In the genomic region with DNA sequence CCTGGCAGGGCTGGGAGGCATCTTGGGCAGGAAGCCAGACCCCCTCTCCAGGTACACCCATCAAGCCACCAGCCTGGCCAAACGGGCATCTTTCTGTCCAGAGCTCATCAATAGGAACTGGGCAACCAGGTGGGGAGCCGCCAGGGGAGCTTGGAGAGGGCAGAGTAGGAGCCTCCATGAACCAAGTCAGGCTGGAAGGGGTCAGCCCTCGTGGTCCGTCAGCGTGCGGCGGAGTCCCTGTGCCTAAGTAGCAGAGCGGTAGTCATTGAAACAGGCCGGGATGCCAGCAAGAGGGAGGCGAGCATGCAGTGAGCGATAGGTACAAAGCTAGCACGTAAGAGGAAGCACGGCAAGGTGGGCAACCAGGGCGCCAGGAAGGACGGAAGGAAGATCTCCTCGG, we compare ENCODE assay signal across 16 cellular contexts. TPM values are rescaled to one million over a fixed set of nuclear protein-coding genes. Genes with fewer than 3 reads are reported as not detected.
DNase-seq lines count a peak whose midpoint lies in the region; ATAC-seq and TF ChIP-seq lines count a peak whose summit lies in the region.
"Had no signal": no experiment of that assay in that cellular context is flagged by ENCODE, and none has a peak within 500 bp of the region (broad histone marks: within the 10 kb centered on the region; RNA-seq: fewer than 3 reads in every experiment).

No MANE protein-coding gene starts in this region.

- ATAC-seq in activated CD8-positive, alpha-beta memory T cell treated with anti-CD3 and anti-CD28 coated beads, Interleukin-2, amount 10 ng/mL, durations not matched to agents 7 days and 5 days = no peak
- ATAC-seq in WTC11 = no peak
- no peak for ATAC-seq in GM21390 (IDR thresholded peaks at IDR 0.05; ENCODE audit: unreplicated experiment)
- ATAC-seq: esophagus mucosa had no signal

- H3K36me3 ChIP-seq in skeletal muscle satellite cell (ENCODE audit: insufficient read depth, low read length) = peaks cover 21% of the 10 kb centered on the region

- H3K4me2 ChIP-seq in skeletal muscle satellite cell (ENCODE audit: low read length) = peak overlapping the region; percentile 99

- H3K27ac Mint-ChIP-seq in activated CD8-positive, alpha-beta memory T cell treated with anti-CD3 and anti-CD28 coated beads, Interleukin-2, amount 10 ng/mL, durations not matched to agents 7 days and 5 days = no peak overlapping the region
- H3K27ac Mint-ChIP-seq in WTC11 (no peak overlapping the region), glutamatergic neuron (ENCODE audit: unreplicated experiment) (no peak overlapping the region)

- POLR2A ChIA-PET in WTC11 (lab: Charles Lee) = no interaction called here

- peak overlapping the region; percentile 85 for H3K4me3 ChIP-seq in skeletal muscle satellite cell (ENCODE audit: low read length)

- H3K4me1 Mint-ChIP-seq in activated CD8-positive, alpha-beta memory T cell treated with anti-CD3 and anti-CD28 coated beads, Interleukin-2, amount 10 ng/mL, durations not matched to agents 7 days and 5 days = peaks cover 35% of the 10 kb centered on the region
- H3K4me1 Mint-ChIP-seq in WTC11 (peaks cover 21% of the 10 kb centered on the region), glutamatergic neuron (ENCODE audit: low read depth, unreplicated experiment) (peaks cover 3% of the 10 kb centered on the region)

- peak overlapping the region; percentile 35 for H3K4me3 Mint-ChIP-seq in activated CD8-positive, alpha-beta memory T cell treated with anti-CD3 and anti-CD28 coated beads, Interleukin-2, amount 10 ng/mL, durations not matched to agents 7 days and 5 days
- peak overlapping the region; percentile 72 for H3K4me3 Mint-ChIP-seq in WTC11
- H3K4me3 Mint-ChIP-seq in glutamatergic neuron (ENCODE audit: unreplicated experiment) = peak overlapping the region; percentile 74

- peaks cover 5% of the 10 kb centered on the region for H3K9me3 Mint-ChIP-seq in activated CD8-positive, alpha-beta memory T cell treated with anti-CD3 and anti-CD28 coated beads, Interleukin-2, amount 10 ng/mL, durations not matched to agents 7 days and 5 days (ENCODE audit: low read depth)
- H3K9me3 Mint-ChIP-seq in WTC11 (peaks cover 24% of the 10 kb centered on the region), glutamatergic neuron (ENCODE audit: unreplicated experiment) (peaks cover 23% of the 10 kb centered on the region)

- no peaks in the 10 kb centered on the region for H3K27me3 Mint-ChIP-seq in activated CD8-positive, alpha-beta memory T cell treated with anti-CD3 and anti-CD28 coated beads, Interleukin-2, amount 10 ng/mL, durations not matched to agents 7 days and 5 days
- H3K27me3 Mint-ChIP-seq in WTC11 (ENCODE audit: low read depth) (peaks cover 8% of the 10 kb centered on the region), glutamatergic neuron (ENCODE audit: unreplicated experiment) (peaks cover 13% of the 10 kb centered on the region)

- TF ChIP-seq CTCF in WTC11 (IDR thresholded peaks at IDR 0.05) (no peak), glutamatergic neuron (IDR thresholded peaks at IDR 0.05; ENCODE audit: partially characterized antibody, unreplicated experiment) (no peak)

- no peaks in the 10 kb centered on the region for H3K9me3 ChIP-seq in skeletal muscle satellite cell (replicated peaks; ENCODE audit: low read length)
- H3K9me3 ChIP-seq: left ventricle myocardium inferior had no signal

- DNase-seq in activated CD8-positive, alpha-beta memory T cell treated with anti-CD3 and anti-CD28 coated beads, Interleukin-2, amount 10 ng/mL, durations not matched to agents 7 days and 5 days = no peak
- no peak for DNase-seq in activated CD8-positive, alpha-beta memory T cell treated with anti-CD3 and anti-CD28 coated beads, Interleukin-2, amount 50 U/mL, for 48 hours
- DNase-seq in WTC11 (ENCODE audit: low spot score) = no peak
- no peak for DNase-seq in glutamatergic neuron
- DNase-seq in cerebellum (ENCODE audit: low spot score) = no peak
- DNase-seq in MV-4-11 (lab: John Stamatoyannopoulos, UW) = no peak
- DNase-seq: activated naive CD4-positive, alpha-beta T cell treated with anti-CD3 and anti-CD28 coated beads, Interleukin-2, amount 50 U/mL, for 16 hours; DMS53; hippocampal formation; left ventricle myocardium inferior; NCI-H2171 treated with DMSO at 0.1 percent for 48 hours; occipital lobe had no signal

- H3K9ac ChIP-seq in skeletal muscle satellite cell (ENCODE audit: low read depth, low read length) = no peak overlapping the region

- H3K27me3 ChIP-seq in skeletal muscle satellite cell (ENCODE audit: control insufficient read depth, insufficient read depth, low read length) = no peaks in the 10 kb centered on the region
- H3K27me3 ChIP-seq: tibial nerve had no signal

- H3K4me1 ChIP-seq in skeletal muscle satellite cell (ENCODE audit: control insufficient read depth, insufficient read depth, low read length) = peaks cover 11% of the 10 kb centered on the region

- CTCF ChIA-PET in activated CD8-positive, alpha-beta memory T cell treated with anti-CD3 and anti-CD28 coated beads, Interleukin-2, amount 10 ng/mL, durations not matched to agents 7 days and 5 days (lab: Charles Lee) = no interaction called here
- CTCF ChIA-PET in WTC11 (lab: Charles Lee) = no interaction called here

- H3K36me3 Mint-ChIP-seq in activated CD8-positive, alpha-beta memory T cell treated with anti-CD3 and anti-CD28 coated beads, Interleukin-2, amount 10 ng/mL, durations not matched to agents 7 days and 5 days = peaks cover 9% of the 10 kb centered on the region
- H3K36me3 Mint-ChIP-seq in WTC11 (peaks cover 38% of the 10 kb centered on the region), glutamatergic neuron (ENCODE audit: unreplicated experiment) (peaks cover 25% of the 10 kb centered on the region)

TF ChIP-seq in WTC11, 78 proteins besides CTCF, POLR2A, EP300 and RAD21:
- TF ChIP-seq NR3C1 (CRISPR knock-in tag; conservative IDR thresholded peaks at IDR 0.05; ENCODE audit: low read depth) (no peak), ESRRA (CRISPR knock-in tag; IDR thresholded peaks at IDR 0.05; ENCODE audit: borderline replicate concordance) (no peak), ZNF219 (CRISPR knock-in tag; IDR thresholded peaks at IDR 0.05; ENCODE audit: borderline replicate concordance) (no peak), KAT7 (CRISPR knock-in tag; IDR thresholded peaks at IDR 0.05; ENCODE audit: borderline replicate concordance) (no peak)

RNA-seq across cellular contexts. Expression of gene RTL6, which starts 1.7 kb away (rescaled TPM):
- 1 to 10 TPM; 7.1 to 7.5 TPM for total RNA-seq in activated CD8-positive, alpha-beta memory T cell treated with anti-CD3 and anti-CD28 coated beads, Interleukin-2, amount 10 ng/mL, durations not matched to agents 7 days and 5 days
- total RNA-seq in WTC11 (2021) (20.2 to 23.5 TPM (median 23.2 TPM) in 3 replicates), glutamatergic neuron (ENCODE audit: unreplicated experiment) (35.0 TPM), cerebellum (40.8 TPM)
- total RNA-seq in skeletal muscle satellite cell (2012; rRNA removed) = 16.5 and 17.7 TPM in 2 replicates
